ENCODE assay signal across 20 cellular contexts in the genomic region with DNA sequence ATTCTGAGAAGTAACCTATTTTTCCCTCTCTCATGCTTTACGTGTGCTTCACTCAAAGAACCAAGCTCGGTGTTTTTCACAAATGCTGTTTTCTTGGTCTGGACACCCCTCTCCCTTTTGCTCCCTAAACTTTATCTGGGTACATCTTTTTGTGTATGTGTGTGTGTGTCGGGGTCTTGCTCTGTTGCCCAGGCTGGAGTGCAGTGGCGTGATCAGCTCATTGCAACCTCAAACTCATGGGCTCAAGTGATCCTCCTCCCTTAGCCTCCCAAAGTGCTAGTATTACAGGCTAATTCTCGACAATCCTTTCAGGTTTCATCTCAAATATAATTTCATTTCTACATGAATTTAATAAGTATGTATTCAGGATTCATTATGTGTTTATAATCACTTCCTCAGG.
"Had no signal": no experiment of that assay in that cellular context is flagged by ENCODE, and none has a peak within 500 bp of the region (broad histone marks: within the 10 kb centered on the region; RNA-seq: fewer than 3 reads in every experiment).

No MANE protein-coding gene starts in this region.

- H3K4me3 Mint-ChIP-seq: activated CD4-positive, alpha-beta memory T cell treated with anti-CD3 and anti-CD28 coated beads, Interleukin-2, amount 10 ng/mL, durations not matched to agents 7 days and 5 days; activated CD4-positive, alpha-beta T cell treated with anti-CD3 and anti-CD28 coated beads for 36 hours; activated naive CD8-positive, alpha-beta T cell treated with anti-CD3 and anti-CD28 coated beads, Interleukin-2, amount 10 ng/mL, durations not matched to agents 7 days and 5 days; activated T-helper 17 cell treated with anti-CD3 and anti-CD28 coated beads, Interleukin-2, amount 50 U/mL, for 72 hours had no signal

- H3K9me3 Mint-ChIP-seq: activated CD4-positive, alpha-beta memory T cell treated with anti-CD3 and anti-CD28 coated beads, Interleukin-2, amount 10 ng/mL, durations not matched to agents 7 days and 5 days; activated naive CD8-positive, alpha-beta T cell treated with anti-CD3 and anti-CD28 coated beads, Interleukin-2, amount 10 ng/mL, durations not matched to agents 7 days and 5 days; activated T-helper 17 cell treated with anti-CD3 and anti-CD28 coated beads, Interleukin-2, amount 50 U/mL, for 72 hours had no signal

- H3K4me3 ChIP-seq: adrenal gland, colonic mucosa had no signal

- H3K9me3 ChIP-seq: adrenal gland, colonic mucosa had no signal

- DNase-seq: activated CD4-positive, alpha-beta memory T cell treated with anti-CD3 and anti-CD28 coated beads, Interleukin-2, amount 10 ng/mL, durations not matched to agents 7 days and 5 days; activated CD4-positive, alpha-beta T cell treated with anti-CD3 and anti-CD28 coated beads for 36 hours; activated CD4-positive, alpha-beta T cell treated with anti-CD3 and anti-CD28 coated beads, Interleukin-2, amount 50 U/mL, for 1 hour; activated gamma-delta T cell; activated naive CD4-positive, alpha-beta T cell treated with anti-CD3 and anti-CD28 coated beads, Interleukin-2, amount 50 U/mL, for 16 hours; activated naive CD8-positive, alpha-beta T cell treated with anti-CD3 and anti-CD28 coated beads, Interleukin-2, amount 10 ng/mL, durations not matched to agents 7 days and 5 days; activated T-cell treated with anti-CD3 and anti-CD28 coated beads for 4 hours; activated T-cell treated with anti-CD3 and anti-CD28 coated beads, Interleukin-2, amount 50 U/mL, for 48 hours; adrenal gland; anterior cingulate cortex; colonic mucosa; NCI-H1092; NCI-H1417 treated with DMSO at 0.1 percent for 48 hours; NCI-H1694; NCI-H2029 treated with DMSO at 0.1 percent for 48 hours; NCI-H524; SIG-M5; T-helper 1 cell had no signal

- H3K27ac Mint-ChIP-seq: activated CD4-positive, alpha-beta memory T cell treated with anti-CD3 and anti-CD28 coated beads, Interleukin-2, amount 10 ng/mL, durations not matched to agents 7 days and 5 days; activated CD4-positive, alpha-beta T cell treated with anti-CD3 and anti-CD28 coated beads for 36 hours; activated naive CD8-positive, alpha-beta T cell treated with anti-CD3 and anti-CD28 coated beads, Interleukin-2, amount 10 ng/mL, durations not matched to agents 7 days and 5 days; activated T-helper 17 cell treated with anti-CD3 and anti-CD28 coated beads, Interleukin-2, amount 50 U/mL, for 72 hours had no signal

- H3K36me3 ChIP-seq: adrenal gland, colonic mucosa had no signal

- H3K4me1 Mint-ChIP-seq: activated CD4-positive, alpha-beta memory T cell treated with anti-CD3 and anti-CD28 coated beads, Interleukin-2, amount 10 ng/mL, durations not matched to agents 7 days and 5 days; activated CD4-positive, alpha-beta T cell treated with anti-CD3 and anti-CD28 coated beads for 36 hours; activated T-helper 17 cell treated with anti-CD3 and anti-CD28 coated beads, Interleukin-2, amount 50 U/mL, for 72 hours had no signal

- H3K4me1 ChIP-seq: adrenal gland, colonic mucosa had no signal

- H3K27ac ChIP-seq: adrenal gland, colonic mucosa, VCaP had no signal

- H3K27me3 ChIP-seq: adrenal gland, colonic mucosa had no signal

- H3K27me3 Mint-ChIP-seq: activated CD4-positive, alpha-beta memory T cell treated with anti-CD3 and anti-CD28 coated beads, Interleukin-2, amount 10 ng/mL, durations not matched to agents 7 days and 5 days; activated CD4-positive, alpha-beta T cell treated with anti-CD3 and anti-CD28 coated beads for 36 hours; activated naive CD8-positive, alpha-beta T cell treated with anti-CD3 and anti-CD28 coated beads, Interleukin-2, amount 10 ng/mL, durations not matched to agents 7 days and 5 days; activated T-helper 17 cell treated with anti-CD3 and anti-CD28 coated beads, Interleukin-2, amount 50 U/mL, for 72 hours had no signal
